Comparison of ENCODE assay signal across 20 cellular contexts in the genomic region with DNA sequence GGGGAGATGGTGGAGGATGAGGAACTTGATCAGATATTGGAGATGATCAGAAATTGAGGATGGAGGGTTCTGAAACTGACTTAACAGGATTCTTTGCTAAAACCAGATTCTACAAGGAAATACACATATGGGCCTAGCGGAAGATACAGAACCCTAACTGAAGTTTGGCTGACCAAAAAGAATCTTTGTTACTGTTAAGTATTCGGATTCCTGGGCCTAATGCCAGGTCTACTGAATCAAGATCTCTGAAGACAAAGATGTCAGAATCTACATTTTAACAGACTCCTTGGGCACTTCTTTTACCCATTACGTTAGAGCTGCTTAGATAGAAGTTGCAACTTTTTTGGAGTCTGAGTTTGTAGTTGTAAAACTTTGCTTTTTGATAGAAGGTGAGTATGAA.
DNase-seq lines count a peak whose midpoint lies in the region; ATAC-seq, FAIRE-seq and TF ChIP-seq lines count a peak whose summit lies in the region.
"Had no signal": no experiment of that assay in that cellular context is flagged by ENCODE, and none has a peak within 500 bp of the region (broad histone marks: within the 10 kb centered on the region; RNA-seq: fewer than 3 reads in every experiment).

No MANE protein-coding gene starts in this region.

- WGBS in A549 (ENCODE audit: missing lambda C conversion rate), result 87% methylated on average over 3 of the region's 3 CpGs

- in situ Hi-C loops in KBM-7 (cut with MboI; ENCODE audit: low pct_unique_long_range_greater_than_20kb, low sequenced_read_pairs), result no loop called here

- no peak for TF ChIP-seq RAD21 in A549 (conservative IDR thresholded peaks at IDR 0.05 in 1 of 2, IDR thresholded peaks at IDR 0.05 in 1 of 2)

- peaks cover 12% of the 10 kb centered on the region for H3K36me3 Mint-ChIP-seq in HFFc6 (ENCODE audit: low read depth)
- H3K36me3 Mint-ChIP-seq in mesothelial cell of epicardium, result peaks cover 5% of the 10 kb centered on the region

- H3K4me3 Mint-ChIP-seq in HFFc6 (no peak overlapping the region), mesothelial cell of epicardium (no peak overlapping the region)
- H3K4me3 Mint-ChIP-seq: stimulated activated naive CD8-positive, alpha-beta T cell treated with anti-CD3 and anti-CD28 coated beads, Interleukin-15, Interleukin-2, amounts not matched to agents 100 ng/mL and 50 ng/mL, for 24 hours had no signal

- H3K4me1 Mint-ChIP-seq in HFFc6 (ENCODE audit: low read depth) (peaks cover 73% of the 10 kb centered on the region), mesothelial cell of epicardium (peaks cover 41% of the 10 kb centered on the region)

- H3K27me3 Mint-ChIP-seq in HFFc6 (ENCODE audit: insufficient read depth) (no peaks in the 10 kb centered on the region), mesothelial cell of epicardium (ENCODE audit: low read depth) (no peaks in the 10 kb centered on the region)
- H3K27me3 Mint-ChIP-seq: progenitor cell of endocrine pancreas; stimulated activated naive CD8-positive, alpha-beta T cell treated with anti-CD3 and anti-CD28 coated beads, Interleukin-15, Interleukin-2, amounts not matched to agents 100 ng/mL and 50 ng/mL, for 24 hours had no signal

- no peaks in the 10 kb centered on the region for H3K9me3 ChIP-seq in A549
- H3K9me3 ChIP-seq: esophagus squamous epithelium, SJCRH30 had no signal

- H3K9me3 Mint-ChIP-seq in HFFc6, result peaks cover 4% of the 10 kb centered on the region; the same call in 1 of the 2 replicates
- no peaks in the 10 kb centered on the region for H3K9me3 Mint-ChIP-seq in mesothelial cell of epicardium
- H3K9me3 Mint-ChIP-seq: stimulated activated naive CD8-positive, alpha-beta T cell treated with anti-CD3 and anti-CD28 coated beads, Interleukin-15, Interleukin-2, amounts not matched to agents 100 ng/mL and 50 ng/mL, for 24 hours had no signal

- H3K4me2 ChIP-seq in A549, result 0 out of 3 replicates have a peak overlapping the region, but pooled peaks have one; percentile 4

- peaks cover 92% of the 10 kb centered on the region for H3K4me1 ChIP-seq in A549

- POLR2A ChIA-PET in A549 (lab: Yijun Ruan, JAX), result no interaction called here

- TF ChIP-seq EP300 in A549 (IDR thresholded peaks at IDR 0.05), result no peak

- peak overlapping the region in 1 of 2 experiments; percentile 78; a peak in 3 of 6 replicates for H3K27ac ChIP-seq in A549
- H3K27ac ChIP-seq: SJCRH30 had no signal

- TF ChIP-seq POLR2A in A549 (IDR thresholded peaks at IDR 0.05; ENCODE audit: low read length), result no peak

- no peak for DNase-seq in A549 (ENCODE audit: low read depth in 1 of 2, low spot score in 1 of 2)
- peak; percentile 26 for DNase-seq in HFFc6
- peak; percentile 86 for DNase-seq in choroid plexus epithelial cell (ENCODE audit: low read depth)
- no peak for DNase-seq in mesothelial cell of epicardium (ENCODE audit: low spot score in 2 of 2, unreplicated experiment in 2 of 2)
- no peak for DNase-seq in NCI-H146 (lab: John Stamatoyannopoulos, UW)
- DNase-seq in KBM-7, result no peak
- DNase-seq: activated CD4-positive, CD25-positive, alpha-beta regulatory T cell treated with anti-CD3 and anti-CD28 coated beads, Interleukin-2, amount 50 U/mL, for 72 hours; activated gamma-delta T cell; aorta; COR-L47; esophagus squamous epithelium; HCEC 1CT; left colon; NCI-H1436; NCI-H510A treated with DMSO at 0.1 percent for 48 hours; SJCRH30 had no signal

- TF ChIP-seq CTCF in A549 (IDR thresholded peaks at IDR 0.05) (no peak), HFFc6 (IDR thresholded peaks at IDR 0.05) (no peak), choroid plexus epithelial cell (conservative IDR thresholded peaks at IDR 0.05; ENCODE audit: low read depth, low read length) (no peak), mesothelial cell of epicardium (IDR thresholded peaks at IDR 0.05; ENCODE audit: unreplicated experiment) (no peak)

- H3K4me3 ChIP-seq in A549, result no peak overlapping the region
- no peak overlapping the region for H3K4me3 ChIP-seq in choroid plexus epithelial cell (ENCODE audit: low read depth, low read length)
- H3K4me3 ChIP-seq: esophagus squamous epithelium, SJCRH30 had no signal

- CTCF ChIA-PET in A549 (lab: Yijun Ruan, JAX), result interaction anchor here (2.1 to 2.2 kb wide), 2 partner anchors 8 to 10 kb away, joined by 5 to 10 read pairs; no protein-coding TSS in a partner anchor

- peak overlapping the region; percentile 44; the same call in 1 of the 2 replicates for H3K27ac Mint-ChIP-seq in HFFc6
- peak overlapping the region; percentile 15 for H3K27ac Mint-ChIP-seq in mesothelial cell of epicardium
- H3K27ac Mint-ChIP-seq: progenitor cell of endocrine pancreas; stimulated activated naive CD8-positive, alpha-beta T cell treated with anti-CD3 and anti-CD28 coated beads, Interleukin-15, Interleukin-2, amounts not matched to agents 100 ng/mL and 50 ng/mL, for 24 hours had no signal

- no peak for ATAC-seq in A549
- ATAC-seq in GM21360 (IDR thresholded peaks at IDR 0.05; ENCODE audit: unreplicated experiment), result no peak
- ATAC-seq in GM21367 (IDR thresholded peaks at IDR 0.05; ENCODE audit: unreplicated experiment), result no peak
- ATAC-seq: left colon had no signal

- no peak for FAIRE-seq in A549 (lab: Jason Lieb, UNC)

TF ChIP-seq in A549, 52 proteins besides CTCF, POLR2A, EP300 and RAD21:
- TF ChIP-seq EHMT2 (IDR thresholded peaks at IDR 0.05; ENCODE audit: low read depth), result no peak
- TF ChIP-seq HOXA7 (CRISPR knock-in tag; IDR thresholded peaks at IDR 0.05), result 0 out of 2 replicates have a peak, but pooled peaks have one; percentile 20
TF ChIP-seq in A549: peak in this region for 1.

Comparison
In these comparisons a context has a peak if more than half of its experiments do, and no peak if none do; other contexts are left out.
1. DNase-seq: peak in HFFc6 (single experiment) and choroid plexus epithelial cell (single experiment); none in A549 (0 of 2), mesothelial cell of epicardium (0 of 2), NCI-H146 (single experiment) and KBM-7 (single experiment).